In the genomic region with DNA sequence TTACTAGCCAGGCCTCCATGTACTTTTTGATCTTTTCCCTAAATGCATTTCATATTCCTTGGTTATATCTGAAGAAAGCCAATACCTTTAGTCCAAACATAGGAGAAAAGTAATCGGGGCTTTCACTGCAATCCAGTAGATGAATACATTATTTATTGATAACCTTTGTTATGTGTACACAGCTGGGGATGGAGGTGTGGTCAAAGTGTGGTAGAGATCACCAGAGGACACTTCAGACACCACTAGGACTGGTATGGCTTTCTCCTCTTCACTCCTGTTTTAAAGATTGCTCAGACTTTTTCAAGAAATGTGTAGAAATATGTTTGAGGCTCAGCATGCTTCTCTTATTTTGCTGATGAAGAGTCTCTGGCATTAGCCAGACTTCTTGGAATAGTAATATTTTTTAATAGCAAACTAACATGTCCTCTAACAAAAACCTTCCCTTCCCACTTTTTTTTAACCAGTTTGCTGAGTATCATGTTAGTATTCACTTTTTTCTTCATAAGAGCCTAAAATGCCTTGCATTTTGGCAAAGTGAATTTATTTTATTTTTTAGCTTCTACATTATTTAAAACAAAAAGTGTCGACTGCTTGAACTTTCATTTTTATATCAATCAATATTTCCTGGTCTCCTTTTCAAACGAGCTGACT, we compare ENCODE assay signal across 10 cellular contexts.
DNase-seq lines count a peak whose midpoint lies in the region; TF ChIP-seq lines count a peak whose summit lies in the region.
"Had no signal": no experiment of that assay in that cellular context is flagged by ENCODE, and none has a peak within 500 bp of the region (broad histone marks: within the 10 kb centered on the region; RNA-seq: fewer than 3 reads in every experiment).

No MANE protein-coding gene starts in this region.

- H3K4me1 ChIP-seq in stomach smooth muscle (ENCODE audit: control insufficient read depth, insufficient read depth, low read length): peaks cover 16% of the 10 kb centered on the region

- H3K36me3 Mint-ChIP-seq in activated CD4-positive, alpha-beta T cell treated with anti-CD3 and anti-CD28 coated beads, Interleukin-2, amount 10 ng/mL, durations not matched to agents 24 days and 14 days (ENCODE audit: low read depth): no peaks in the 10 kb centered on the region
- no peaks in the 10 kb centered on the region for H3K36me3 Mint-ChIP-seq in endothelial cell (ENCODE audit: low read depth, unreplicated experiment)

- in situ Hi-C loops in G401 (cut with HindIII; ENCODE audit: low sequenced_read_pairs): no loop called here

- H3K9ac ChIP-seq in stomach smooth muscle (ENCODE audit: low read length in 2 of 2): peak overlapping the region; percentile 63 to 69

- intact Hi-C loops in activated CD4-positive, alpha-beta T cell treated with anti-CD3 and anti-CD28 coated beads, Interleukin-2, amount 10 ng/mL, durations not matched to agents 24 days and 14 days (cut with micrococcal nuclease): loop anchor here (5.0 kb wide), 1 partner anchor 1441 kb away; the partner anchor contains the start of gene SIAH2

- no peaks in the 10 kb centered on the region for H3K9me3 ChIP-seq in stomach smooth muscle (ENCODE audit: control insufficient read depth in 2 of 2, low read length in 2 of 2)
- H3K9me3 ChIP-seq: Caco-2 had no signal

- DNase-seq in activated CD4-positive, alpha-beta T cell treated with anti-CD3 and anti-CD28 coated beads, Interleukin-2, amount 10 ng/mL, durations not matched to agents 24 days and 14 days: no peak
- DNase-seq in activated CD4-positive, alpha-beta T cell treated with anti-CD3 and anti-CD28 coated beads for 48 hours: no peak
- DNase-seq in NAMALWA (ENCODE audit: low spot score) (peak; percentile 66), erythroblast (lab: John Stamatoyannopoulos, UW) (peak; percentile 62), endothelial cell (ENCODE audit: low spot score) (no peak), G401 (ENCODE audit: low spot score) (no peak), NCI-H1694 (lab: John Stamatoyannopoulos, UW) (no peak)

- peak overlapping the region; percentile 78 for H3K4me3 Mint-ChIP-seq in activated CD4-positive, alpha-beta T cell treated with anti-CD3 and anti-CD28 coated beads, Interleukin-2, amount 10 ng/mL, durations not matched to agents 24 days and 14 days
- no peak overlapping the region for H3K4me3 Mint-ChIP-seq in endothelial cell (ENCODE audit: unreplicated experiment)

- H3K27me3 Mint-ChIP-seq in activated CD4-positive, alpha-beta T cell treated with anti-CD3 and anti-CD28 coated beads, Interleukin-2, amount 10 ng/mL, durations not matched to agents 24 days and 14 days: no peaks in the 10 kb centered on the region
- H3K27me3 Mint-ChIP-seq in endothelial cell (ENCODE audit: unreplicated experiment): no peaks in the 10 kb centered on the region

- H3K27ac ChIP-seq in stomach smooth muscle (ENCODE audit: low read length): peak overlapping the region; percentile 70

- TF ChIP-seq CTCF in endothelial cell (IDR thresholded peaks at IDR 0.05; ENCODE audit: unreplicated experiment): no peak

- H3K4me1 Mint-ChIP-seq in activated CD4-positive, alpha-beta T cell treated with anti-CD3 and anti-CD28 coated beads, Interleukin-2, amount 10 ng/mL, durations not matched to agents 24 days and 14 days: peaks cover 60% of the 10 kb centered on the region
- H3K4me1 Mint-ChIP-seq in endothelial cell (ENCODE audit: unreplicated experiment): peaks cover 19% of the 10 kb centered on the region

- TF ChIP-seq POLR2A in erythroblast (IDR thresholded peaks at IDR 0.05; ENCODE audit: low read length): no peak

- no peaks in the 10 kb centered on the region for H3K27me3 ChIP-seq in stomach smooth muscle (ENCODE audit: control insufficient read depth in 1 of 2, insufficient read depth in 2 of 2, low read length in 2 of 2)

- no peaks in the 10 kb centered on the region for H3K36me3 ChIP-seq in stomach smooth muscle (ENCODE audit: control insufficient read depth in 2 of 2, insufficient read depth in 2 of 2, low read length in 2 of 2)

- no peaks in the 10 kb centered on the region for H3K9me3 Mint-ChIP-seq in activated CD4-positive, alpha-beta T cell treated with anti-CD3 and anti-CD28 coated beads, Interleukin-2, amount 10 ng/mL, durations not matched to agents 24 days and 14 days
- H3K9me3 Mint-ChIP-seq in endothelial cell (ENCODE audit: unreplicated experiment): no peaks in the 10 kb centered on the region

- peak overlapping the region; percentile 87 for H3K27ac Mint-ChIP-seq in activated CD4-positive, alpha-beta T cell treated with anti-CD3 and anti-CD28 coated beads, Interleukin-2, amount 10 ng/mL, durations not matched to agents 24 days and 14 days
- H3K27ac Mint-ChIP-seq in endothelial cell (ENCODE audit: unreplicated experiment): no peak overlapping the region

- H3K4me3 ChIP-seq in stomach smooth muscle (ENCODE audit: low read length in 2 of 2): peak overlapping the region; percentile 66 to 70
- H3K4me3 ChIP-seq: lung had no signal

Comparison
In these comparisons a context has a peak if more than half of its experiments do, and no peak if none do; other contexts are left out.
1. DNase-seq: peak in NAMALWA (single experiment) and erythroblast (2 of 2); none in activated CD4-positive, alpha-beta T cell treated with anti-CD3 and anti-CD28 coated beads, Interleukin-2, amount 10 ng/mL, durations not matched to agents 24 days and 14 days (single experiment), activated CD4-positive, alpha-beta T cell treated with anti-CD3 and anti-CD28 coated beads for 48 hours (single experiment), endothelial cell (single experiment), G401 (single experiment) and NCI-H1694 (single experiment).